ENCODE assay signal across 11 cellular contexts in the genomic region with DNA sequence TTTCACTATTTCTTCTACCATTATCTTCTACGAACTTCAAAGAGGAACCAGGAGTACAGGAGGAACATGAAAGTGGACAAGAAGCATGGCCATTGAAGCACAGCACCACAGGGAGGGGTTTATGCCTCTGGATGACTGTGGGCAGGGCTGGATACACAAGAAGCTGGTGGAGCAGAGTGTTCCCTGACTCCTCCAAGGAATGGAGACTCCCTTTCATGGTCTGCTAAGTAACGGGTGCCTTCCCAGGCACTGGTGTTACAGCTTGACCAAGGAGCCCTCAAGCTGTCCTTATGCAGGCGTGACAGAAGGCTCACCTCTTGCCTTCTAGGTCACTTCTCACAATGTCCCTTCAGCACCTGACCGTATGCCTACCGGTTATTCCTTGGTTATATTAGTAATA. TPM values are rescaled to one million over a fixed set of nuclear protein-coding genes. Genes with fewer than 3 reads are reported as not detected.
"Had no signal": no experiment of that assay in that cellular context is flagged by ENCODE, and none has a peak within 500 bp of the region (broad histone marks: within the 10 kb centered on the region; RNA-seq: fewer than 3 reads in every experiment).

No MANE protein-coding gene starts in this region.

RNA-seq across cellular contexts. Expression of gene AKR1C2, which starts 43.4 kb away (rescaled TPM):
- total RNA-seq: activated B cell treated with CpG ODN at 0.5 μM for 24 hours; activated CD4-positive, alpha-beta T cell treated with anti-CD3 and anti-CD28 coated beads, Interleukin-2, amount 10 ng/mL, durations not matched to agents 24 days and 14 days; activated CD8-positive, alpha-beta memory T cell treated with anti-CD3 and anti-CD28 coated beads for 36 hours; activated CD8-positive, alpha-beta T cell treated with anti-CD3 and anti-CD28 coated beads for 36 hours; activated naive CD4-positive, alpha-beta T cell treated with anti-CD3 and anti-CD28 coated beads, Interleukin-2, amount 50 U/mL, for 72 hours; activated naive CD8-positive, alpha-beta T cell treated with anti-CD3 and anti-CD28 coated beads for 36 hours; activated T-helper 1 cell treated with anti-CD3 and anti-CD28 coated beads, Interleukin-12 subunit alpha, Interleukin-12 subunit beta, Interleukin-2, Interleukin-4 antibody, amounts not matched to agents 30 ng/mL and 10 ng/mL and 1 ng/mL, durations not matched to agents 14 hours and 24 hours and 36 hours; activated T-helper 17 cell treated with anti-CD3 and anti-CD28 coated beads, Interleukin-2, amount 50 U/mL, for 72 hours; T-helper 1 cell treated with Interleukin-12 subunit alpha and Interleukin-12 subunit beta and Interleukin-4 antibody, amounts not matched to agents 30 ng/mL and 1 ng/mL, for 36 hours; T-helper 17 cell; T-helper 2 cell treated with Interferon-gamma antibody and Interleukin-4, amounts not matched to agents 100 ng/mL and 5 ng/mL, for 36 hours had no signal

RNA-seq across cellular contexts. Expression of gene AKR1C3, which starts 47.2 kb away (rescaled TPM):
- total RNA-seq: activated B cell treated with CpG ODN at 0.5 μM for 24 hours; activated CD4-positive, alpha-beta T cell treated with anti-CD3 and anti-CD28 coated beads, Interleukin-2, amount 10 ng/mL, durations not matched to agents 24 days and 14 days; activated CD8-positive, alpha-beta memory T cell treated with anti-CD3 and anti-CD28 coated beads for 36 hours had no signal
